ENCODE assay signal across 9 cellular contexts in the genomic region with DNA sequence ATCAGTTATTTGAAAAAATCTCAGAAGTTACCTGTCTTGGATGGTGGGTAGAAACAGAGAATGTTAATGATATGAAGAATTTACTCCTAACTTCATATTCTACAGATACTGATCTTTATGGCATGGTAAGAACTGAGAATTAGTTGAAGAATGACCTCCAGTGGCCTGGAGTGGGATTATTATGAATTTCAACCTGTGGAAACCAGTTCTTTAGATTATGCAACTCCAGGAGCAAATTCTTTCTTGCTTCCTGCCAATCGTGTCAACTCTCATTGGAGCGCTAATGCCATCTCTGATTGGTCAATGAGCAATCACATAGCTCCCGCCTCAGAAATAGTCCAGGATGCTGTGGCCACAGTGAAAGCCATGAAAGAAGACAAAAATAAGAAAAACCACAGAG. TPM values are rescaled to one million over a fixed set of nuclear protein-coding genes. Genes with fewer than 3 reads are reported as not detected.
DNase-seq lines count a peak whose midpoint lies in the region; ATAC-seq and TF ChIP-seq lines count a peak whose summit lies in the region.
"Had no signal": no experiment of that assay in that cellular context is flagged by ENCODE, and none has a peak within 500 bp of the region (broad histone marks: within the 10 kb centered on the region; RNA-seq: fewer than 3 reads in every experiment).

No MANE protein-coding gene starts in this region.

- H3K27ac Mint-ChIP-seq in brain = peak overlapping the region in 1 of 5 experiments; percentile 51
- H3K27ac Mint-ChIP-seq in effector memory CD8-positive, alpha-beta T cell = no peak overlapping the region
- H3K27ac Mint-ChIP-seq: CD4-positive, CD25-positive, alpha-beta regulatory T cell had no signal

- peaks cover 14% of the 10 kb centered on the region for H3K36me3 Mint-ChIP-seq in brain
- H3K36me3 Mint-ChIP-seq in effector memory CD8-positive, alpha-beta T cell (ENCODE audit: insufficient read depth) = peaks cover 3% of the 10 kb centered on the region

- peak; percentile 53 to 57 for TF ChIP-seq CTCF in brain (conservative IDR thresholded peaks at IDR 0.05)

- no peak overlapping the region for H3K4me3 Mint-ChIP-seq in brain
- H3K4me3 Mint-ChIP-seq in effector memory CD8-positive, alpha-beta T cell = no peak overlapping the region
- H3K4me3 Mint-ChIP-seq: CD4-positive, CD25-positive, alpha-beta regulatory T cell had no signal

- no peak for ATAC-seq in effector memory CD8-positive, alpha-beta T cell (replicated peaks)
- no peak for ATAC-seq in HG02623 (IDR thresholded peaks at IDR 0.05; ENCODE audit: unreplicated experiment)
- no peak for ATAC-seq in HG03025 (IDR thresholded peaks at IDR 0.05; ENCODE audit: low FRiP score, unreplicated experiment)

- no peaks in the 10 kb centered on the region for H3K27me3 Mint-ChIP-seq in brain
- H3K27me3 Mint-ChIP-seq in effector memory CD8-positive, alpha-beta T cell = no peaks in the 10 kb centered on the region
- H3K27me3 Mint-ChIP-seq: CD4-positive, CD25-positive, alpha-beta regulatory T cell had no signal

- DNase-seq in NOMO-1 (lab: John Stamatoyannopoulos, UW; ENCODE audit: unreplicated experiment in 2 of 2) (peak; percentile 3 to 47), NOMO-1 treated with dmso at 0.1 percent for 144 hours (lab: John Stamatoyannopoulos, UW; ENCODE audit: unreplicated experiment) (no peak), NCI-H146 (lab: John Stamatoyannopoulos, UW) (peak; percentile 47), myocyte (ENCODE audit: low read depth) (peak; percentile 10)
- DNase-seq in effector memory CD8-positive, alpha-beta T cell = no peak

- H3K9me3 Mint-ChIP-seq in brain = peaks cover 0 to 3% (median 0%) of the 10 kb centered on the region in 5 experiments
- H3K9me3 Mint-ChIP-seq in effector memory CD8-positive, alpha-beta T cell = no peaks in the 10 kb centered on the region

- no peaks in the 10 kb centered on the region for H3K4me1 Mint-ChIP-seq in brain
- H3K4me1 Mint-ChIP-seq in effector memory CD8-positive, alpha-beta T cell (ENCODE audit: low read depth in 2 of 2) = peaks cover 6 to 8% of the 10 kb centered on the region in 2 donors

RNA-seq across cellular contexts. Expression of a gene that starts 40.6 kb away (rescaled TPM):
- polyA plus RNA-seq in brain (ENCODE audit: insufficient read depth, low read depth, low replicate concordance) = 31.0 TPM
- total RNA-seq in myocyte = 44.3 and 46.4 TPM in 2 replicates
- 19.5 TPM for polyA plus RNA-seq in myocyte (2012)

Comparison
In these comparisons a context has a peak if more than half of its experiments do, and no peak if none do; other contexts are left out.
1. DNase-seq: peak in NOMO-1 (2 of 2), NCI-H146 (single experiment) and myocyte (single experiment); none in NOMO-1 treated with dmso at 0.1 percent for 144 hours (single experiment) and effector memory CD8-positive, alpha-beta T cell (0 of 3).